Comparison of ENCODE assay signal across 9 cellular contexts in genomic region chr14:68377459-68377858, GRCh38.
DNase-seq lines count a peak whose midpoint lies in the region; ATAC-seq and TF ChIP-seq lines count a peak whose summit lies in the region.
"Had no signal": no experiment of that assay in that cellular context is flagged by ENCODE, and none has a peak within 500 bp of the region (broad histone marks: within the 10 kb centered on the region; RNA-seq: fewer than 3 reads in every experiment).

No MANE protein-coding gene starts in this region.

- H3K27me3 ChIP-seq in WERI-Rb-1 (ENCODE audit: insufficient read depth, low read depth, severe bottlenecking), result no peaks in the 10 kb centered on the region
- H3K27me3 ChIP-seq in gastrocnemius medialis, result no peaks in the 10 kb centered on the region

- no peak overlapping the region; the same call in 1 of the 2 replicates for H3K27ac ChIP-seq in WERI-Rb-1
- H3K27ac ChIP-seq in gastrocnemius medialis, result peak overlapping the region; percentile 25 to 61 (median 51)

- CTCF ChIA-PET in activated naive CD4-positive, alpha-beta T cell treated with anti-CD3 and anti-CD28 coated beads, Interleukin-2, amount 10 ng/mL, durations not matched to agents 7 days and 5 days (lab: Charles Lee), result no interaction called here

- peaks cover 20 to 29% of the 10 kb centered on the region in 2 donors for H3K4me1 ChIP-seq in gastrocnemius medialis

- no peaks in the 10 kb centered on the region for H3K9me3 Mint-ChIP-seq in activated naive CD4-positive, alpha-beta T cell treated with anti-CD3 and anti-CD28 coated beads, Interleukin-2, amount 10 ng/mL, durations not matched to agents 7 days and 5 days

- no peak overlapping the region for H3K4me3 ChIP-seq in WERI-Rb-1 (ENCODE audit: low read depth, low read length)
- no peak overlapping the region for H3K4me3 ChIP-seq in gastrocnemius medialis

- TF ChIP-seq POLR2A in GM18505 (IDR thresholded peaks at IDR 0.05; ENCODE audit: borderline replicate concordance, extremely low read depth, insufficient read depth, insufficient read length) (peak; percentile 17), gastrocnemius medialis (IDR thresholded peaks at IDR 0.05) (peak in 1 of 2 donors; percentile 13)

- H3K4me3 Mint-ChIP-seq in activated naive CD4-positive, alpha-beta T cell treated with anti-CD3 and anti-CD28 coated beads, Interleukin-2, amount 10 ng/mL, durations not matched to agents 7 days and 5 days, result no peak overlapping the region

- ATAC-seq in GM18505 (IDR thresholded peaks at IDR 0.05; ENCODE audit: unreplicated experiment), result no peak
- peak; percentile 81 to 94 for ATAC-seq in left cardiac atrium
- peak; percentile 32 to 42 for ATAC-seq in gastrocnemius medialis
- ATAC-seq in HG03139 (IDR thresholded peaks at IDR 0.05; ENCODE audit: unreplicated experiment), result no peak
- ATAC-seq: HCT116 had no signal

- TF ChIP-seq CTCF in WERI-Rb-1 (IDR thresholded peaks at IDR 0.05; ENCODE audit: low read depth, low read length), result no peak
- TF ChIP-seq CTCF in gastrocnemius medialis (IDR thresholded peaks at IDR 0.05 in 4 of 5, conservative IDR thresholded peaks at IDR 0.05 in 1 of 5), result no peak

- peak; percentile 19 for DNase-seq in WERI-Rb-1
- peak; percentile 70 for DNase-seq in left cardiac atrium
- DNase-seq in gastrocnemius medialis, result peak in 1 of 2 donors; percentile 48
- no peak for DNase-seq in NCI-H1048 (lab: John Stamatoyannopoulos, UW)
- no peak for DNase-seq in cerebellar nuclear complex (lab: John Stamatoyannopoulos, UW)
- no peak for DNase-seq in activated naive CD4-positive, alpha-beta T cell treated with anti-CD3 and anti-CD28 coated beads, Interleukin-2, amount 10 ng/mL, durations not matched to agents 7 days and 5 days

- H3K9me3 ChIP-seq in WERI-Rb-1 (ENCODE audit: severe bottlenecking) (peaks cover 3% of the 10 kb centered on the region), gastrocnemius medialis (no peaks in the 10 kb centered on the region)

- no peaks in the 10 kb centered on the region for H3K27me3 Mint-ChIP-seq in activated naive CD4-positive, alpha-beta T cell treated with anti-CD3 and anti-CD28 coated beads, Interleukin-2, amount 10 ng/mL, durations not matched to agents 7 days and 5 days

- H3K36me3 Mint-ChIP-seq in activated naive CD4-positive, alpha-beta T cell treated with anti-CD3 and anti-CD28 coated beads, Interleukin-2, amount 10 ng/mL, durations not matched to agents 7 days and 5 days, result peaks cover 4% of the 10 kb centered on the region

- H3K4me1 Mint-ChIP-seq in activated naive CD4-positive, alpha-beta T cell treated with anti-CD3 and anti-CD28 coated beads, Interleukin-2, amount 10 ng/mL, durations not matched to agents 7 days and 5 days, result peaks cover 42% of the 10 kb centered on the region

- in situ Hi-C loops in gastrocnemius medialis (cut with MboI; ENCODE audit: low sequenced_read_pairs in 4 of 4), result no loop called here

- H3K36me3 ChIP-seq in WERI-Rb-1 (no peaks in the 10 kb centered on the region), gastrocnemius medialis (no peaks in the 10 kb centered on the region)

- intact Hi-C loops in left cardiac atrium (cut with DNase I), result no loop called here
- intact Hi-C loops in gastrocnemius medialis (cut with DNase I; ENCODE audit: low total_unique reads), result loop anchor here (5.0 kb wide), 2 partner anchors 170 to 415 kb away; partner anchors contain the start of gene ZFP36L1

- no peak overlapping the region for H3K27ac Mint-ChIP-seq in activated naive CD4-positive, alpha-beta T cell treated with anti-CD3 and anti-CD28 coated beads, Interleukin-2, amount 10 ng/mL, durations not matched to agents 7 days and 5 days

Comparison
In these comparisons a context has a peak if more than half of its experiments do, and no peak if none do; other contexts are left out.
1. ATAC-seq: peak in left cardiac atrium (2 of 2) and gastrocnemius medialis (2 of 2); none in GM18505 (single experiment) and HG03139 (single experiment).
2. DNase-seq: peak in WERI-Rb-1 (single experiment) and left cardiac atrium (single experiment); none in NCI-H1048 (single experiment), cerebellar nuclear complex (0 of 2) and activated naive CD4-positive, alpha-beta T cell treated with anti-CD3 and anti-CD28 coated beads, Interleukin-2, amount 10 ng/mL, durations not matched to agents 7 days and 5 days (single experiment).